8 cellular contexts compared by ENCODE assay signal in genomic region chr3:354433-354832, GRCh38.
DNase-seq lines count a peak whose midpoint lies in the region; ATAC-seq, FAIRE-seq and TF ChIP-seq lines count a peak whose summit lies in the region.

No MANE protein-coding gene starts in this region.

- H3K4me3 ChIP-seq in heart left ventricle (no peak overlapping the region), H1 (ENCODE audit: extremely low read depth in 1 of 4, insufficient read depth in 2 of 4, low read depth in 3 of 4, low read length in 4 of 4) (no peak overlapping the region)

- no peak overlapping the region for H3K23ac ChIP-seq in H1 (ENCODE audit: insufficient read length)

- no peak overlapping the region for H3K4me2 ChIP-seq in H1 (ENCODE audit: insufficient read depth in 1 of 2, low read depth in 2 of 2, low read length in 2 of 2)

- H4K20me1 ChIP-seq in H1 (replicated peaks in 1 of 2; ENCODE audit: control insufficient read depth in 1 of 2, insufficient read depth in 2 of 2, low read length in 2 of 2) = no peaks in the 10 kb centered on the region

- CTCF ChIA-PET in H1 (lab: Charles Lee; ENCODE audit: partially characterized antibody) = interaction anchor here (0.5 to 5.4 kb wide), 60 partner anchors 9 to 341 kb away, joined by 3 to 70 read pairs (median 4); no protein-coding TSS in a partner anchor

- H4K8ac ChIP-seq in H1 (ENCODE audit: extremely low read depth, insufficient read depth, low read length) = no peak overlapping the region

- no peak for DNase-seq in heart left ventricle
- DNase-seq in left ventricle myocardium superior = no peak
- peak; percentile 19 for DNase-seq in KG1 (lab: John Stamatoyannopoulos, UW)
- DNase-seq in RKO (ENCODE audit: low spot score) = peak; percentile 53
- peak in 1 of 2 experiments; percentile 63 for DNase-seq in H1 (ENCODE audit: low read depth in 1 of 2, low spot score in 2 of 2)
- peak; percentile 36 for DNase-seq in myocyte (ENCODE audit: low read depth)
- no peak for DNase-seq in HPDE6-E6E7 (ENCODE audit: extremely low spot score)

- H3K56ac ChIP-seq in H1 (replicated peaks; ENCODE audit: insufficient read length, low read depth, low read length) = no peak overlapping the region

- H3K14ac ChIP-seq in H1 (ENCODE audit: insufficient read length) = no peak overlapping the region

- no peak overlapping the region for H3K18ac ChIP-seq in H1 (ENCODE audit: extremely low read depth, low read length)

- no peak overlapping the region for H2AFZ ChIP-seq in H1 (ENCODE audit: low read length)

- no peak overlapping the region for H2BK20ac ChIP-seq in H1 (ENCODE audit: low read length)

- H3K36me3 ChIP-seq in heart left ventricle (no peaks in the 10 kb centered on the region), H1 (ENCODE audit: control insufficient read depth in 2 of 4, insufficient read depth in 4 of 4, low read length in 3 of 4) (no peaks in the 10 kb centered on the region)

- H3K79me1 ChIP-seq in H1 (ENCODE audit: low read depth, low read length) = no peaks in the 10 kb centered on the region

- H3K79me2 ChIP-seq in H1 (ENCODE audit: control insufficient read depth in 1 of 2, insufficient read depth in 2 of 2, low read length in 2 of 2) = no peaks in the 10 kb centered on the region

- H3K9me3 ChIP-seq in heart left ventricle (no peaks in the 10 kb centered on the region), H1 (ENCODE audit: insufficient read depth in 2 of 2, low read depth in 1 of 2, low read length in 1 of 2) (no peaks in the 10 kb centered on the region)

- intact Hi-C loops in heart left ventricle (cut with DNase I) = no loop called here
- intact Hi-C loops in left ventricle myocardium superior (cut with micrococcal nuclease) = no loop called here

- H2BK120ac ChIP-seq in H1 (replicated peaks; ENCODE audit: low read depth, low read length) = no peak overlapping the region

- peak in 1 of 4 donors; percentile 38 for ATAC-seq in heart left ventricle
- ATAC-seq in left ventricle myocardium superior = no peak
- ATAC-seq in GM21717 (IDR thresholded peaks at IDR 0.05; ENCODE audit: unreplicated experiment) = peak; percentile 74

- no peak overlapping the region for H4K5ac ChIP-seq in H1 (ENCODE audit: insufficient read length, low read depth, low read length)

- H2BK5ac ChIP-seq in H1 (ENCODE audit: low read depth, low read length) = no peak overlapping the region

- no peak for TF ChIP-seq EP300 in H1 (IDR thresholded peaks at IDR 0.05; ENCODE audit: borderline replicate concordance in 1 of 2, low read depth in 2 of 2, low read length in 2 of 2)

- FAIRE-seq in H1 (lab: Jason Lieb, UNC) = peak; percentile 88

- TF ChIP-seq CTCF in heart left ventricle (IDR thresholded peaks at IDR 0.05) (peak; percentile 31 to 68 (median 59)), H1 (IDR thresholded peaks at IDR 0.05; ENCODE audit: control extremely low read depth in 1 of 3, insufficient read depth in 1 of 3, low read depth in 1 of 3, low read length in 3 of 3) (peak in 2 of 3 experiments; percentile 64 to 73; a peak in 3 of 4 replicates)

- POLR2A ChIA-PET in H1 (lab: Charles Lee; ENCODE audit: partially characterized antibody) = no interaction called here

- H2BK12ac ChIP-seq in H1 (ENCODE audit: low read depth, low read length) = no peak overlapping the region

- H3K27ac ChIP-seq in heart left ventricle (no peak overlapping the region), H1 (ENCODE audit: low read depth, low read length) (no peak overlapping the region)

- H3K27me3 ChIP-seq in heart left ventricle = peaks cover 0 to 4% (median 0%) of the 10 kb centered on the region in 9 donors
- peaks cover 0 to 2% (median under 1%) of the 10 kb centered on the region in 4 experiments; a peak in 2 of 7 replicates for H3K27me3 ChIP-seq in H1 (replicated peaks in 1 of 4; ENCODE audit: control insufficient read depth in 3 of 4, extremely low read depth in 1 of 4, insufficient read depth in 3 of 4, low read length in 3 of 4)

- TF ChIP-seq RAD21 in H1 (IDR thresholded peaks at IDR 0.05 in 1 of 2, conservative IDR thresholded peaks at IDR 0.05 in 1 of 2; ENCODE audit: low read depth in 2 of 2, low read length in 2 of 2) = peak; percentile 91 to 92

- TF ChIP-seq POLR2A in heart left ventricle (IDR thresholded peaks at IDR 0.05) = no peak
- no peak for TF ChIP-seq POLR2A in H1 (IDR thresholded peaks at IDR 0.05; ENCODE audit: control extremely low read depth in 1 of 2, low read depth in 2 of 2, low read length in 2 of 2)

- H3K4me1 ChIP-seq in heart left ventricle = peaks cover 0 to 2% (median 0%) of the 10 kb centered on the region in 12 donors
- no peaks in the 10 kb centered on the region for H3K4me1 ChIP-seq in H1 (replicated peaks in 1 of 4; ENCODE audit: control insufficient read depth in 3 of 4, insufficient read depth in 4 of 4, low read length in 3 of 4)

- H3K4ac ChIP-seq in H1 (replicated peaks; ENCODE audit: insufficient read length, low read depth, low read length) = no peak overlapping the region

- no peak overlapping the region for H4K91ac ChIP-seq in H1 (replicated peaks; ENCODE audit: insufficient read length, low read length)

- WGBS in heart left ventricle, 4 donors = 27 to 32% (median 27%) methylated on average over 3 of the region's 3 CpGs
- 69% methylated on average over 3 of the region's 3 CpGs; no CpG with 5 or more reads in 1 of the 2 experiments for WGBS in H1 (ENCODE audit: extremely low coverage in 1 of 2, insufficient coverage in 1 of 2, insufficient read length in 1 of 2, insufficient replicate concordance in 2 of 2, low coverage in 1 of 2, low lambda C conversion rate in 2 of 2, missing lambda C conversion rate in 1 of 2), 2 experiments

- no peaks in the 10 kb centered on the region for H3K23me2 ChIP-seq in H1 (ENCODE audit: low read depth, low read length)

- H3K9ac ChIP-seq in H1 (replicated peaks in 1 of 4; ENCODE audit: extremely low read depth in 1 of 4, low read depth in 3 of 4, low read length in 3 of 4) = no peak overlapping the region

- no peak overlapping the region for H2BK15ac ChIP-seq in H1 (ENCODE audit: low read length)

- no peak overlapping the region for H2AK5ac ChIP-seq in H1 (ENCODE audit: low read depth, low read length)

TF ChIP-seq in H1, 55 proteins besides CTCF, POLR2A, EP300 and RAD21 (continues in another document):
- TF ChIP-seq NRF1 (IDR thresholded peaks at IDR 0.05; ENCODE audit: low read depth, low read length) (no peak), BCL11A (IDR thresholded peaks at IDR 0.05; ENCODE audit: low read depth in 2 of 2, low read length in 2 of 2) (no peak)

Comparison
In these comparisons a context has a peak if more than half of its experiments do, and no peak if none do; other contexts are left out.
1. DNase-seq: peak in KG1 (single experiment), RKO (single experiment) and myocyte (single experiment); none in heart left ventricle (0 of 5), left ventricle myocardium superior (single experiment) and HPDE6-E6E7 (single experiment).